Comparison of ENCODE assay signal across 24 cellular contexts in genomic region chr21:43899307-43900077, GRCh38.
"Had no signal": no experiment of that assay in that cellular context is flagged by ENCODE, and none has a peak within 500 bp of the region (broad histone marks: within the 10 kb centered on the region; RNA-seq: fewer than 3 reads in every experiment).

No MANE protein-coding gene starts in this region.

- H3K4me3 ChIP-seq: cardiac muscle cell, dorsolateral prefrontal cortex, hepatocyte, lower lobe of right lung, right atrium auricular region, skin epidermis, suprapubic skin had no signal

- H3K4me2 ChIP-seq: hepatocyte had no signal

- H3K9me3 Mint-ChIP-seq: activated naive CD4-positive, alpha-beta T cell treated with anti-CD3 and anti-CD28 coated beads, Interleukin-2, amount 50 U/mL, for 24 hours; activated T-helper 2 cell treated with anti-CD3 and anti-CD28 coated beads, Interferon-gamma antibody, Interleukin-2, Interleukin-4, amounts not matched to agents 10 μg/mL and 5 μg/mL and 100 μg/mL, durations not matched to agents 14 hours and 24 hours and 36 hours; stimulated activated naive CD8-positive, alpha-beta T cell treated with anti-CD3 and anti-CD28 coated beads, Interleukin-15, amount 100 ng/mL, for 72 hours had no signal

- H3K4me1 ChIP-seq: suprapubic skin had no signal

- DNase-seq: activated CD4-positive, alpha-beta T cell treated with anti-CD3 and anti-CD28 coated beads for 36 hours; activated CD4-positive, alpha-beta T cell treated with anti-CD3 and anti-CD28 coated beads, Interleukin-2, amount 50 U/mL, for 48 hours; activated T-cell treated with anti-CD3 and anti-CD28 coated beads for 4 hours; amniotic stem cell; foreskin fibroblast; left cardiac atrium; lower lobe of right lung; nephron progenitor cell; stimulated activated CD4-positive, alpha-beta T cell treated with anti-CD3 and anti-CD28 coated beads, Interleukin-15, amount 100 ng/mL, for 24 hours; stimulated activated CD4-positive, alpha-beta T cell treated with anti-CD3 and anti-CD28 coated beads, Interleukin-2, amount 100 ng/mL, for 48 hours; stimulated activated naive CD8-positive, alpha-beta T cell treated with anti-CD3 and anti-CD28 coated beads, Interleukin-15, amount 100 ng/mL, for 72 hours; T-helper 17 cell; trophoblast cell had no signal

- H3K36me3 ChIP-seq: cardiac muscle cell, right atrium auricular region had no signal

- H3K27me3 Mint-ChIP-seq: activated CD4-positive, alpha-beta T cell treated with anti-CD3 and anti-CD28 coated beads for 36 hours; activated naive CD4-positive, alpha-beta T cell treated with anti-CD3 and anti-CD28 coated beads, Interleukin-2, amount 50 U/mL, for 24 hours; progenitor cell of endocrine pancreas; stimulated activated naive CD8-positive, alpha-beta T cell treated with anti-CD3 and anti-CD28 coated beads, Interleukin-15, amount 100 ng/mL, for 72 hours; T-helper 17 cell had no signal

- H3K4me1 Mint-ChIP-seq: mesothelial cell of epicardium had no signal

- ATAC-seq: activated CD4-positive, alpha-beta T cell treated with anti-CD3 and anti-CD28 coated beads for 36 hours; left cardiac atrium; lower lobe of right lung; stimulated activated naive CD8-positive, alpha-beta T cell treated with anti-CD3 and anti-CD28 coated beads, Interleukin-15, amount 100 ng/mL, for 72 hours; T-helper 17 cell had no signal

- H3K27ac ChIP-seq: cardiac muscle cell, dorsolateral prefrontal cortex, epithelial cell of prostate, hepatocyte, lower lobe of right lung, right atrium auricular region, skin epidermis, suprapubic skin had no signal

- H3K27ac Mint-ChIP-seq: activated CD4-positive, alpha-beta T cell treated with anti-CD3 and anti-CD28 coated beads for 36 hours; activated naive CD4-positive, alpha-beta T cell treated with anti-CD3 and anti-CD28 coated beads, Interleukin-2, amount 50 U/mL, for 24 hours; activated T-helper 2 cell treated with anti-CD3 and anti-CD28 coated beads, Interferon-gamma antibody, Interleukin-2, Interleukin-4, amounts not matched to agents 10 μg/mL and 5 μg/mL and 100 μg/mL, durations not matched to agents 14 hours and 24 hours and 36 hours; mesothelial cell of epicardium; nephron progenitor cell; progenitor cell of endocrine pancreas had no signal

- H3K9me3 ChIP-seq: lower lobe of right lung, right atrium auricular region, suprapubic skin had no signal

- H2AFZ ChIP-seq: hepatocyte had no signal

- H3K4me3 Mint-ChIP-seq: activated CD4-positive, alpha-beta T cell treated with anti-CD3 and anti-CD28 coated beads for 36 hours; activated naive CD4-positive, alpha-beta T cell treated with anti-CD3 and anti-CD28 coated beads, Interleukin-2, amount 50 U/mL, for 24 hours; mesothelial cell of epicardium; nephron progenitor cell; stimulated activated naive CD8-positive, alpha-beta T cell treated with anti-CD3 and anti-CD28 coated beads, Interleukin-15, amount 100 ng/mL, for 72 hours; T-helper 17 cell had no signal

- H3K27me3 ChIP-seq: cardiac muscle cell, dorsolateral prefrontal cortex, hepatocyte, right atrium auricular region, suprapubic skin had no signal
